ENCODE assay signal across 8 cellular contexts in the genomic region with DNA sequence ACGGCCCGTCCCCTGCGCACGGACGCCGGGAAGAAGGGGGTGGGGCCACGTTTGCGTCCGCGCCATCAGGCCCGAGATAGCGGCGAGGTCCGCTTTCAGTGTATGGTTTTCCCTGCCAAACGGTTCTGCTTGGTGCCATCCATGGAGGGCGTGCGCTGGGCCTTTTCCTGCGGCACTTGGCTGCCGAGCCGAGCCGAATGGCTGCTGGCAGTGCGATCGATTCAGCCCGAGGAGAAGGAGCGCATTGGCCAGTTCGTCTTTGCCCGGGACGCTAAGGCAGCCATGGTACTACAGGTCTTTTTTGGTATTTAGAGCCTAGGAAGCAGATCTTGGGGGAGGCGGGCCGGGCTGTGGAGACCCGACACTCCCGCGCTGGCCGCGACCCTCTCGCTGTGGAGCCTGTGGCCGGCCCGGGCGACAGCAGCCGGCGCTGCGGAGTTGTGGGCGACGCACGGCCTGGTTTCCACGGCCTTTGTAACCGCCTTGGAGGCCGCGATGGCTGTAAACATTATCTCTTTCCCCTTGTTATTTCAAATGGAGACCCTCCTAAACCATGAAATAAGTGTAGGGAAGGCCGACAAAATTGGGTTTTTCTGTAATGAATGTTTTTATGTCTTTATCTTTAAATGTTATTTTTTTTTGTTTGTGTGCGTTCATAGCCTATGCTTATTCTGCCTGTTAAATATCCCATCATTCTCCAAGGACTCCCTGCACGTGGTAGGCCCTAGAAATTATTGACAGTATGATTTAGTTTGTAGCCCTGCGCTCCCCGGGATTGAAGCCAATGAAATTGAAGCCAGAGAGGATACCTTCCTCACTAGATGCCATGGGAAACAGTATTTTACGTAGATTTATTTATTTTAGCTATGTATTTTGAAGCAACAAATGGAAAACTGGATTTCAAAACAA. TPM values are rescaled to one million over a fixed set of nuclear protein-coding genes. Genes with fewer than 3 reads are reported as not detected.
DNase-seq lines count a peak whose midpoint lies in the region; ATAC-seq, FAIRE-seq and TF ChIP-seq lines count a peak whose summit lies in the region.

A gene with protein sequence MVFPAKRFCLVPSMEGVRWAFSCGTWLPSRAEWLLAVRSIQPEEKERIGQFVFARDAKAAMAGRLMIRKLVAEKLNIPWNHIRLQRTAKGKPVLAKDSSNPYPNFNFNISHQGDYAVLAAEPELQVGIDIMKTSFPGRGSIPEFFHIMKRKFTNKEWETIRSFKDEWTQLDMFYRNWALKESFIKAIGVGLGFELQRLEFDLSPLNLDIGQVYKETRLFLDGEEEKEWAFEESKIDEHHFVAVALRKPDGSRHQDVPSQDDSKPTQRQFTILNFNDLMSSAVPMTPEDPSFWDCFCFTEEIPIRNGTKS (plus strand): TSS at position 54 of the 909 bp plus-strand sequence. CDS start 49 bp downstream, at position 103.

- peak within 1 kb of the TSS; percentile 92 to 99 (median 98) for H3K27ac ChIP-seq in BLaER1 treated with 17β-estradiol and CSF1 and Interleukin-3, amounts not matched to agents 10 nM and 100 nM
- peak within 1 kb of the TSS; percentile 91 to 98 (median 94) for H3K27ac ChIP-seq in pancreas

- peak within 1 kb of the TSS; percentile 94 to 100 (median 98) for H3K9ac ChIP-seq in BLaER1 treated with 17β-estradiol and CSF1 and Interleukin-3, amounts not matched to agents 10 nM and 100 nM

- H3K4me3 Mint-ChIP-seq in activated naive CD4-positive, alpha-beta T cell treated with anti-CD3 and anti-CD28 coated beads, Interleukin-2, amount 50 U/mL, for 24 hours = peak within 1 kb of the TSS; percentile 96

- peaks cover 4 to 38% (median 22%) of the 10 kb centered on the region in 11 experiments; a peak in 13 of 22 replicates for H4K20me1 ChIP-seq in BLaER1 treated with 17β-estradiol and CSF1 and Interleukin-3, amounts not matched to agents 10 nM and 100 nM

- intact Hi-C loops in cardiac septum (cut with DNase I) (loop anchor here (2.0 kb wide), 1 partner anchor 55 kb away; the partner anchor contains the start of gene MSANTD4), pancreas (cut with DNase I) (no loop called here)

- peak within 1 kb of the TSS; percentile 94 for H3K27ac Mint-ChIP-seq in activated naive CD4-positive, alpha-beta T cell treated with anti-CD3 and anti-CD28 coated beads, Interleukin-2, amount 50 U/mL, for 24 hours

- peak within 1 kb of the TSS; percentile 83 to 98 (median 88) for H3K4me2 ChIP-seq in BLaER1 treated with 17β-estradiol and CSF1 and Interleukin-3, amounts not matched to agents 10 nM and 100 nM

- H3K4me1 ChIP-seq in BLaER1 treated with 17β-estradiol and CSF1 and Interleukin-3, amounts not matched to agents 10 nM and 100 nM = peaks cover 21 to 51% (median 43%) of the 10 kb centered on the region in 10 experiments
- peaks cover 15 to 45% (median 42%) of the 10 kb centered on the region in 3 donors for H3K4me1 ChIP-seq in pancreas

- H3K4me3 ChIP-seq in BLaER1 treated with 17β-estradiol and CSF1 and Interleukin-3, amounts not matched to agents 10 nM and 100 nM = peak within 1 kb of the TSS; percentile 73 to 97 (median 90)
- peak within 1 kb of the TSS; percentile 58 to 81 (median 69) for H3K4me3 ChIP-seq in pancreas

- H3K4me1 Mint-ChIP-seq in activated naive CD4-positive, alpha-beta T cell treated with anti-CD3 and anti-CD28 coated beads, Interleukin-2, amount 50 U/mL, for 24 hours = peaks cover 80% of the 10 kb centered on the region

- peaks cover 8% of the 10 kb centered on the region for H3K36me3 Mint-ChIP-seq in activated naive CD4-positive, alpha-beta T cell treated with anti-CD3 and anti-CD28 coated beads, Interleukin-2, amount 50 U/mL, for 24 hours

- no peaks in the 10 kb centered on the region for H3K9me3 Mint-ChIP-seq in activated naive CD4-positive, alpha-beta T cell treated with anti-CD3 and anti-CD28 coated beads, Interleukin-2, amount 50 U/mL, for 24 hours

- no peaks in the 10 kb centered on the region for H3K9me3 ChIP-seq in BLaER1 treated with 17β-estradiol and CSF1 and Interleukin-3, amounts not matched to agents 10 nM and 100 nM (replicated peaks in 1 of 11)
- H3K9me3 ChIP-seq in pancreas = no peaks in the 10 kb centered on the region

- H3K27me3 Mint-ChIP-seq in activated naive CD4-positive, alpha-beta T cell treated with anti-CD3 and anti-CD28 coated beads, Interleukin-2, amount 50 U/mL, for 24 hours = no peaks in the 10 kb centered on the region

- peak; percentile 83 for TF ChIP-seq POLR2A in GM18505 (IDR thresholded peaks at IDR 0.05; ENCODE audit: borderline replicate concordance, extremely low read depth, insufficient read depth, insufficient read length)

- FAIRE-seq in pancreas (lab: Jason Lieb, UNC) = no peak

- peak; percentile 22 for ATAC-seq in GM18505 (IDR thresholded peaks at IDR 0.05; ENCODE audit: unreplicated experiment)
- ATAC-seq in HG02884 (IDR thresholded peaks at IDR 0.05; ENCODE audit: unreplicated experiment) = peak; percentile 17
- peak; percentile 30 to 55 (median 43) for ATAC-seq in pancreas

- H3K36me3 ChIP-seq in BLaER1 treated with 17β-estradiol and CSF1 and Interleukin-3, amounts not matched to agents 10 nM and 100 nM = peaks cover 32 to 38% (median 34%) of the 10 kb centered on the region in 11 experiments
- H3K36me3 ChIP-seq in pancreas = peaks cover 0 to 11% (median 0%) of the 10 kb centered on the region in 3 donors

- TF ChIP-seq CTCF in pancreas (IDR thresholded peaks at IDR 0.05) = no peak

- DNase-seq in NCI-H2029 treated with DMSO at 0.1 percent for 48 hours (lab: John Stamatoyannopoulos, UW) (peak; percentile 53), cardiac septum (ENCODE audit: low spot score) (no peak), pancreas (peak in 5 of 6 donors; percentile 23 to 76 (median 40))
- no peak for DNase-seq in activated CD4-positive, alpha-beta T cell treated with anti-CD3 and anti-CD28 coated beads for 48 hours

- no peaks in the 10 kb centered on the region for H3K27me3 ChIP-seq in BLaER1 treated with 17β-estradiol and CSF1 and Interleukin-3, amounts not matched to agents 10 nM and 100 nM
- no peaks in the 10 kb centered on the region for H3K27me3 ChIP-seq in pancreas

- WGBS in pancreas, 2 donors = 0% methylated on average over 55 of the region's 55 CpGs

RNA-seq across cellular contexts. Expression of the gene that starts here (rescaled TPM):
- total RNA-seq in cardiac septum (31.8 TPM), pancreas (10 to 100 TPM; 12.5 to 28.8 (median 18.7) TPM)
- polyA plus RNA-seq in pancreas = 10 to 100 TPM in 1 of 2 donors, 1 to 10 TPM in 1; 9.2 to 15.8 TPM

Comparison
In these comparisons a context has a peak if more than half of its experiments do, and no peak if none do; other contexts are left out.
1. DNase-seq: peak in NCI-H2029 treated with DMSO at 0.1 percent for 48 hours (single experiment) and pancreas (5 of 6); none in cardiac septum (single experiment) and activated CD4-positive, alpha-beta T cell treated with anti-CD3 and anti-CD28 coated beads for 48 hours (single experiment).
2. Peak in every context shown above with its lines, with median percentiles within 50 percentile points of each other: ATAC-seq.